ENCODE assay signal across 18 cellular contexts in the genomic region with DNA sequence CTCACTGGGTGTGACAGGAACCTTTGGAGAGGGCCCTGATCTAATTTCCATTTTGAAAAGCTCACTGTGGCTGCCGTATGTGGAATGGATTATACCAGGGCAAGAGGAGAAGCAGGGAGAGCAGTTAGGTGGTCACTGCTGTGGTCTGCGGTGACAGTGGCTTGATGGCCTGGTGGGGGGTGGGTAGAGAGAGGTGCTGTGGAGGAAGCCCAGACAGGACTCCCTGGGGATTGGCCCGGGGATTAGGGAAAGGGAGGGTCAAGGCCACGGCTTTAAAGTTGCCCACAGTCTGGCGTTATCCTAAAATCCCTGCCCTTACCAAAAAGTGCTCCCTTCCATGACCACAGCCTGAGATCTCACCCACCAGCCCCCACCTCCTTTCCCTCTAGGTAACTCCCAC.
"Had no signal": no experiment of that assay in that cellular context is flagged by ENCODE, and none has a peak within 500 bp of the region (broad histone marks: within the 10 kb centered on the region; RNA-seq: fewer than 3 reads in every experiment).

No MANE protein-coding gene starts in this region.

- DNase-seq: activated CD8-positive, alpha-beta memory T cell treated with anti-CD3 and anti-CD28 coated beads, Interleukin-2, amount 50 U/mL, for 4 hours; activated effector memory CD4-positive, alpha-beta T cell treated with Interleukin-2 at 50 U/mL for 16 hours; activated T-cell treated with anti-CD3 and anti-CD28 coated beads, Interleukin-2, amount 50 U/mL, for 72 hours; aorta; effector memory CD8-positive, alpha-beta T cell; mesendoderm; naive thymus-derived CD8-positive, alpha-beta T cell; spleen; stimulated activated CD4-positive, alpha-beta T cell treated with anti-CD3 and anti-CD28 coated beads, Interleukin-4, amount 100 ng/mL, for 1 hour; T-helper 1 cell; tibial artery had no signal

- H3K4me3 Mint-ChIP-seq: activated naive CD4-positive, alpha-beta T cell treated with anti-CD3 and anti-CD28 coated beads, Interleukin-2, amount 50 U/mL, for 24 hours; activated T-cell treated with anti-CD3 and anti-CD28 coated beads, Interleukin-2, amount 50 U/mL, for 72 hours; brain; naive thymus-derived CD8-positive, alpha-beta T cell; stimulated activated naive CD8-positive, alpha-beta T cell treated with anti-CD3 and anti-CD28 coated beads, Interleukin-15, Interleukin-2, amounts not matched to agents 100 ng/mL and 50 ng/mL, for 24 hours had no signal

- H3K27me3 Mint-ChIP-seq: activated naive CD4-positive, alpha-beta T cell treated with anti-CD3 and anti-CD28 coated beads, Interleukin-2, amount 50 U/mL, for 24 hours; effector memory CD8-positive, alpha-beta T cell; naive thymus-derived CD8-positive, alpha-beta T cell; stimulated activated naive CD8-positive, alpha-beta T cell treated with anti-CD3 and anti-CD28 coated beads, Interleukin-15, Interleukin-2, amounts not matched to agents 100 ng/mL and 50 ng/mL, for 24 hours had no signal

- H3K9me3 Mint-ChIP-seq: activated naive CD4-positive, alpha-beta T cell treated with anti-CD3 and anti-CD28 coated beads, Interleukin-2, amount 50 U/mL, for 24 hours; activated T-cell treated with anti-CD3 and anti-CD28 coated beads, Interleukin-2, amount 50 U/mL, for 72 hours; brain; effector memory CD8-positive, alpha-beta T cell; naive thymus-derived CD8-positive, alpha-beta T cell; stimulated activated naive CD8-positive, alpha-beta T cell treated with anti-CD3 and anti-CD28 coated beads, Interleukin-15, Interleukin-2, amounts not matched to agents 100 ng/mL and 50 ng/mL, for 24 hours had no signal

- H3K9me3 ChIP-seq: spleen, tibial artery had no signal

- FAIRE-seq: endothelial cell of umbilical vein, frontal cortex, keratinocyte had no signal

- H3K27ac Mint-ChIP-seq: activated T-cell treated with anti-CD3 and anti-CD28 coated beads, Interleukin-2, amount 50 U/mL, for 72 hours had no signal

- ATAC-seq: activated T-cell treated with anti-CD3 and anti-CD28 coated beads, Interleukin-2, amount 50 U/mL, for 72 hours; effector memory CD8-positive, alpha-beta T cell; esophagus mucosa; naive thymus-derived CD8-positive, alpha-beta T cell had no signal

- H3K36me3 Mint-ChIP-seq: activated naive CD4-positive, alpha-beta T cell treated with anti-CD3 and anti-CD28 coated beads, Interleukin-2, amount 50 U/mL, for 24 hours had no signal

- H3K27ac ChIP-seq: spleen, tibial artery had no signal

- H3K4me3 ChIP-seq: spleen, tibial artery had no signal

- H3K27me3 ChIP-seq: spleen, tibial artery had no signal
